In the genomic region with DNA sequence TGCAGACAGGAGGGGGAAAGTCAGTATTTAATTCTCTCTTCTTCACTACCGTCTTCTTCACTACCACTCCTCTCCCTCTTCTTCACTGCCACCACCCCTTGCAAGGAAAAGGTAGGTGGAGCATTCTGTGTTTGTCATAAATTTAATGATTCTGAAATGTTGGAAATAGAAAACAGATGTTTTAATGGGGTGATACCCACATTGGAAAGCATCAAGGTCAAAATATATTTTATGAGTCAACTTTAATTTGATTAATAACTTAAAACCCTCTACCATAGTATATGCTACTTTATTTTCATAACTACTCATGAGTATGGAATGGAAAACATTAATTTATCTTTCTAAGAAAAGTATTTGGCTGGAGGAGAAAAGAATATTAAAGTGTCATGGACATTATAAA, we compare ENCODE assay signal across 18 cellular contexts.
DNase-seq lines count a peak whose midpoint lies in the region; ATAC-seq and TF ChIP-seq lines count a peak whose summit lies in the region.
"Had no signal": no experiment of that assay in that cellular context is flagged by ENCODE, and none has a peak within 500 bp of the region (broad histone marks: within the 10 kb centered on the region; RNA-seq: fewer than 3 reads in every experiment).

No MANE protein-coding gene starts in this region.

- intact Hi-C loops in esophagus muscularis mucosa (cut with DNase I) (no loop called here), left ventricle myocardium superior (cut with micrococcal nuclease) (no loop called here), cardiac septum (cut with DNase I) (no loop called here)

- DNase-seq in AG08395 (ENCODE audit: low spot score) (peak; percentile 21), esophagus muscularis mucosa (ENCODE audit: extremely low spot score) (no peak), osteocyte (ENCODE audit: extremely low spot score, unreplicated experiment) (no peak), NCI-H82 (lab: John Stamatoyannopoulos, UW) (no peak), left ventricle myocardium superior (no peak), cardiac septum (ENCODE audit: low spot score) (no peak)
- DNase-seq: dermis blood vessel endothelial cell; lower lobe of right lung; NCI-H187; NCI-H510A; stimulated activated CD4-positive, alpha-beta T cell treated with anti-CD3 and anti-CD28 coated beads, Interleukin-4, amount 100 ng/mL, for 1 hour had no signal

- no peaks in the 10 kb centered on the region for H3K27me3 Mint-ChIP-seq in osteocyte (ENCODE audit: unreplicated experiment)
- H3K27me3 Mint-ChIP-seq: type B pancreatic cell had no signal

- TF ChIP-seq POLR2A in esophagus muscularis mucosa (IDR thresholded peaks at IDR 0.05; ENCODE audit: low read depth), result no peak

- peaks cover 7% of the 10 kb centered on the region for H3K36me3 Mint-ChIP-seq in osteocyte (ENCODE audit: unreplicated experiment)
- H3K36me3 Mint-ChIP-seq: type B pancreatic cell had no signal

- TF ChIP-seq CTCF in esophagus muscularis mucosa (IDR thresholded peaks at IDR 0.05), result no peak
- no peak for TF ChIP-seq CTCF in osteocyte (IDR thresholded peaks at IDR 0.05)

- H3K27me3 ChIP-seq in esophagus muscularis mucosa, result no peaks in the 10 kb centered on the region
- H3K27me3 ChIP-seq: adrenal gland, foreskin keratinocyte, right atrium auricular region had no signal

- H3K9me3 ChIP-seq in esophagus muscularis mucosa, result no peaks in the 10 kb centered on the region
- H3K9me3 ChIP-seq: adrenal gland, lower lobe of right lung, right atrium auricular region had no signal

- WGBS in esophagus muscularis mucosa, result 25% methylated on average over 1 of the region's 1 CpG

- H3K27ac ChIP-seq in esophagus muscularis mucosa (replicated peaks in 1 of 4), result peak overlapping the region; percentile 42 to 61 (median 48)
- H3K27ac ChIP-seq: foreskin keratinocyte, lower lobe of right lung, right atrium auricular region had no signal

- no peaks in the 10 kb centered on the region for H3K36me3 ChIP-seq in esophagus muscularis mucosa
- H3K36me3 ChIP-seq: adrenal gland, lower lobe of right lung, right atrium auricular region had no signal

- peak overlapping the region; percentile 95 for H3K27ac Mint-ChIP-seq in osteocyte (ENCODE audit: unreplicated experiment)
- H3K27ac Mint-ChIP-seq: activated T-helper 1 cell treated with anti-CD3 and anti-CD28 coated beads, Interleukin-12 subunit alpha, Interleukin-12 subunit beta, Interleukin-2, Interleukin-4 antibody, amounts not matched to agents 30 ng/mL and 10 ng/mL and 1 ng/mL, durations not matched to agents 14 hours and 24 hours and 36 hours; type B pancreatic cell had no signal

- H3K4me1 ChIP-seq in esophagus muscularis mucosa, result peaks cover 11 to 38% (median 34%) of the 10 kb centered on the region in 4 donors

- TF ChIP-seq EP300 in esophagus muscularis mucosa (IDR thresholded peaks at IDR 0.05), result no peak

- H3K4me3 Mint-ChIP-seq in osteocyte (ENCODE audit: unreplicated experiment), result peak overlapping the region; percentile 59
- H3K4me3 Mint-ChIP-seq: activated T-helper 1 cell treated with anti-CD3 and anti-CD28 coated beads, Interleukin-12 subunit alpha, Interleukin-12 subunit beta, Interleukin-2, Interleukin-4 antibody, amounts not matched to agents 30 ng/mL and 10 ng/mL and 1 ng/mL, durations not matched to agents 14 hours and 24 hours and 36 hours; type B pancreatic cell had no signal

- H3K4me1 Mint-ChIP-seq in osteocyte (ENCODE audit: unreplicated experiment), result peaks cover 31% of the 10 kb centered on the region

- no peak overlapping the region for H3K4me3 ChIP-seq in esophagus muscularis mucosa
- H3K4me3 ChIP-seq: adrenal gland, lower lobe of right lung, right atrium auricular region had no signal

- ATAC-seq in SK-N-SH treated with all-trans-retinoic acid at 6 μM for 48 hours (peak; percentile 84), left ventricle myocardium superior (no peak), GM21717 (IDR thresholded peaks at IDR 0.05; ENCODE audit: unreplicated experiment) (no peak)

- H3K9me3 Mint-ChIP-seq in osteocyte (ENCODE audit: unreplicated experiment), result no peaks in the 10 kb centered on the region
- H3K9me3 Mint-ChIP-seq: activated T-helper 1 cell treated with anti-CD3 and anti-CD28 coated beads, Interleukin-12 subunit alpha, Interleukin-12 subunit beta, Interleukin-2, Interleukin-4 antibody, amounts not matched to agents 30 ng/mL and 10 ng/mL and 1 ng/mL, durations not matched to agents 14 hours and 24 hours and 36 hours; type B pancreatic cell had no signal

TF ChIP-seq in SK-N-SH treated with all-trans-retinoic acid at 6 μM for 48 hours, 23 proteins besides CTCF, POLR2A, EP300 and RAD21:
- TF ChIP-seq, protein P1, sequence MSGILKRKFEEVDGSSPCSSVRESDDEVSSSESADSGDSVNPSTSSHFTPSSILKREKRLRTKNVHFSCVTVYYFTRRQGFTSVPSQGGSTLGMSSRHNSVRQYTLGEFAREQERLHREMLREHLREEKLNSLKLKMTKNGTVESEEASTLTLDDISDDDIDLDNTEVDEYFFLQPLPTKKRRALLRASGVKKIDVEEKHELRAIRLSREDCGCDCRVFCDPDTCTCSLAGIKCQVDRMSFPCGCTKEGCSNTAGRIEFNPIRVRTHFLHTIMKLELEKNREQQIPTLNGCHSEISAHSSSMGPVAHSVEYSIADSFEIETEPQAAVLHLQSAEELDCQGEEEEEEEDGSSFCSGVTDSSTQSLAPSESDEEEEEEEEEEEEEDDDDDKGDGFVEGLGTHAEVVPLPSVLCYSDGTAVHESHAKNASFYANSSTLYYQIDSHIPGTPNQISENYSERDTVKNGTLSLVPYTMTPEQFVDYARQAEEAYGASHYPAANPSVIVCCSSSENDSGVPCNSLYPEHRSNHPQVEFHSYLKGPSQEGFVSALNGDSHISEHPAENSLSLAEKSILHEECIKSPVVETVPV (CRISPR knock-in tag; IDR thresholded peaks at IDR 0.05), result no peak
- TF ChIP-seq PPARA (CRISPR knock-in tag; IDR thresholded peaks at IDR 0.05; ENCODE audit: borderline replicate concordance) (no peak), TCF4 (CRISPR knock-in tag; IDR thresholded peaks at IDR 0.05; ENCODE audit: borderline replicate concordance) (peak; percentile 30; the same call in 1 of the 2 replicates), ISL1 (CRISPR knock-in tag; IDR thresholded peaks at IDR 0.05) (peak; percentile 80), TOX (CRISPR knock-in tag; IDR thresholded peaks at IDR 0.05; ENCODE audit: borderline replicate concordance) (0 out of 2 replicates have a peak, but pooled peaks have one; percentile 59)
TF ChIP-seq in SK-N-SH treated with all-trans-retinoic acid at 6 μM for 48 hours: peak in this region for 3.
